In genomic region chr1:2044510-2045319, GRCh38 we compare ENCODE assay signal across 7 cellular contexts. TPM values are rescaled to one million over a fixed set of nuclear protein-coding genes. Genes with fewer than 3 reads are reported as not detected.
DNase-seq lines count a peak whose midpoint lies in the region; ATAC-seq and TF ChIP-seq lines count a peak whose summit lies in the region.

No MANE protein-coding gene starts in this region.

- no peak overlapping the region for H3K27ac Mint-ChIP-seq in chondrocyte (ENCODE audit: unreplicated experiment)

- H3K27me3 Mint-ChIP-seq in chondrocyte (ENCODE audit: low read depth): peaks cover 29% of the 10 kb centered on the region

- H3K36me3 Mint-ChIP-seq in chondrocyte (ENCODE audit: low read depth): no peaks in the 10 kb centered on the region

- ATAC-seq in left lobe of liver (peak; percentile 51), HG03139 (IDR thresholded peaks at IDR 0.05; ENCODE audit: unreplicated experiment) (no peak)

- TF ChIP-seq CTCF in GM12872 (IDR thresholded peaks at IDR 0.05; ENCODE audit: insufficient read depth, low read depth, low read length) (peak; percentile 69), chondrocyte (IDR thresholded peaks at IDR 0.05) (peak; percentile 88)

- H3K4me1 Mint-ChIP-seq in chondrocyte (ENCODE audit: low read depth): peaks cover 4% of the 10 kb centered on the region

- DNase-seq in NCI-H1048 (lab: John Stamatoyannopoulos, UW) (peak; percentile 52), chondrocyte (ENCODE audit: low spot score) (no peak), left lobe of liver (ENCODE audit: low spot score) (peak; percentile 77)
- DNase-seq in activated CD4-positive, alpha-beta T cell treated with anti-CD3 and anti-CD28 coated beads for 48 hours: peak; percentile 83
- peak; percentile 78 for DNase-seq in stimulated activated CD4-positive, alpha-beta T cell treated with anti-CD3 and anti-CD28 coated beads, Interleukin-4, amount 100 ng/mL, for 24 hours

- no peaks in the 10 kb centered on the region for H3K9me3 Mint-ChIP-seq in chondrocyte (ENCODE audit: low read depth)

- peak overlapping the region; percentile 2 for H3K4me3 Mint-ChIP-seq in chondrocyte (ENCODE audit: unreplicated experiment)

RNA-seq across cellular contexts. Expression of gene PRKCZ, which starts 5.5 kb away (rescaled TPM):
- total RNA-seq in chondrocyte (4.8 to 7.8 TPM (median 5.1 TPM) in 3 replicates), left lobe of liver (22.1 TPM)

RNA-seq across cellular contexts. Expression of gene GABRD, which starts 25.6 kb away (rescaled TPM):
- total RNA-seq in chondrocyte (not detected in 3 replicates), left lobe of liver (not detected)

RNA-seq across cellular contexts. Expression of gene CFAP74, which starts 41.1 kb away (rescaled TPM):
- not detected in 3 replicates for total RNA-seq in chondrocyte
- 3.5 TPM for total RNA-seq in left lobe of liver
